In the genomic region with DNA sequence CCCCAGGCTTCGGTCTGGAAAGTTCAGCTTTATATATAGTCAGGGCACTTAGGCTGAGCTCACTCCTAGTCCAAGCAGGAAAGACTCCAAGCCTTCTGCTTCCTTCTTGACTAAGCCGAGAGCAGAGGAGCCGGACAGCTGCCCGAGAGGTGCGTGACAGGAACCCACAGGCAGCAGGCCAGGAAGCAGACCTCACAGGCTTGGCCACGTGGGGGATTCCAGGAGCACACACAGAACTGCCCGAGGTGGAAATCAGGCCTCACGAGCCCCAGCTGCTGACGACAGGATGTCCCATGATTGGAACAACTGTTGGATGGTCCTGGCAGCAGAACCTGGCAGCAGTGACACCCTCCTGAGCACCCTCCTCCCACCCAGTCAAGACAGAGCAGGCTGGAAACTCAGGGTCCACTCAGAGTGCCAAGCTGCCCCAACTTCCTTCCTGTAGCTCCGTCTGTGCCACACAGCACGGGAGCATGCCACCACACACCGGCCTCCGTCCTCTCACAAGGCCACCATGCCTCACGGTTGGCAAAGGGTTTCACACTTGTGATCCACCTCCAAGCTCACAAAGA, we compare ENCODE assay signal across 8 cellular contexts. TPM values are rescaled to one million over a fixed set of nuclear protein-coding genes. Genes with fewer than 3 reads are reported as not detected.
DNase-seq lines count a peak whose midpoint lies in the region; ATAC-seq lines count a peak whose summit lies in the region.

No MANE protein-coding gene starts in this region.

- no peaks in the 10 kb centered on the region for H3K9me3 ChIP-seq in mesenchymal stem cell (ENCODE audit: control insufficient read depth, low read length)

- H2AK5ac ChIP-seq in mesenchymal stem cell (ENCODE audit: low read length, severe bottlenecking), result no peak overlapping the region

- H2AFZ ChIP-seq in mesenchymal stem cell (ENCODE audit: low read depth, low read length), result no peak overlapping the region

- H2BK120ac ChIP-seq in mesenchymal stem cell (ENCODE audit: low read depth, low read length), result peak overlapping the region; percentile 77

- peak overlapping the region; percentile 53 for H4K91ac ChIP-seq in mesenchymal stem cell (ENCODE audit: low read length)

- H3K18ac ChIP-seq in mesenchymal stem cell (ENCODE audit: low read depth in 1 of 2, low read length in 2 of 2), result peak overlapping the region; percentile 55 to 65

- DNase-seq in GM03348 (ENCODE audit: low spot score) (peak; percentile 43), SHP77 (lab: John Stamatoyannopoulos, UW) (peak; percentile 70 to 85), mesenchymal stem cell (peak; percentile 95), NCI-H2081 (lab: John Stamatoyannopoulos, UW) (no peak), NCI-H187 treated with DMSO at 0.1 percent for 48 hours (lab: John Stamatoyannopoulos, UW) (no peak)
- DNase-seq in central memory CD4-positive, alpha-beta T cell, result peak; percentile 20

- no peaks in the 10 kb centered on the region for H3K27me3 ChIP-seq in mesenchymal stem cell (ENCODE audit: control insufficient read depth in 1 of 2, insufficient read depth in 1 of 2, low read length in 2 of 2)

- 69% methylated on average over 13 of the region's 14 CpGs for WGBS in mesenchymal stem cell

- H2BK5ac ChIP-seq in mesenchymal stem cell (ENCODE audit: low read depth, low read length, poor library complexity, severe bottlenecking), result no peak overlapping the region

- no peaks in the 10 kb centered on the region for H3K36me3 ChIP-seq in mesenchymal stem cell (ENCODE audit: control insufficient read depth in 1 of 2, insufficient read depth in 2 of 2, low read depth in 1 of 2, low read length in 2 of 2)

- H3K4me1 ChIP-seq in mesenchymal stem cell (ENCODE audit: control insufficient read depth, insufficient read depth, low read depth, low read length), result peaks cover 30% of the 10 kb centered on the region

- H2BK15ac ChIP-seq in mesenchymal stem cell (ENCODE audit: low read depth, poor library complexity, severe bottlenecking), result peak overlapping the region; percentile 68

- H3K9ac ChIP-seq in mesenchymal stem cell (ENCODE audit: low read length), result peak overlapping the region; percentile 38

- no peak overlapping the region for H3K4me3 ChIP-seq in mesenchymal stem cell (ENCODE audit: insufficient read depth in 1 of 2, low read depth in 1 of 2, low read length in 2 of 2)

- H3K14ac ChIP-seq in mesenchymal stem cell (ENCODE audit: low read length in 2 of 2), result peak overlapping the region in 1 of 2 experiments; percentile 3

- H3K23ac ChIP-seq in mesenchymal stem cell (ENCODE audit: low read length in 2 of 2), result no peak overlapping the region

- H4K8ac ChIP-seq in mesenchymal stem cell (ENCODE audit: low read length), result peak overlapping the region; percentile 70

- peak overlapping the region; percentile 19 to 39 for H3K4ac ChIP-seq in mesenchymal stem cell (ENCODE audit: low read depth in 1 of 2, low read length in 2 of 2)

- H2BK12ac ChIP-seq in mesenchymal stem cell (ENCODE audit: low read length in 2 of 2), result peak overlapping the region; percentile 19 to 91

- ATAC-seq in GM21390 (IDR thresholded peaks at IDR 0.05; ENCODE audit: unreplicated experiment) (no peak), GM19395 (IDR thresholded peaks at IDR 0.05; ENCODE audit: unreplicated experiment) (no peak)

- peak overlapping the region; percentile 13 for H3K27ac ChIP-seq in mesenchymal stem cell (ENCODE audit: low read length, poor library complexity, severe bottlenecking)

- peaks cover 10% of the 10 kb centered on the region for H3K79me1 ChIP-seq in mesenchymal stem cell (replicated peaks; ENCODE audit: low read length, poor library complexity, severe bottlenecking)

- no peak overlapping the region for H3K4me2 ChIP-seq in mesenchymal stem cell (ENCODE audit: low read length, poor library complexity, severe bottlenecking)

RNA-seq across cellular contexts. Expression of a gene that starts 5.4 kb away (rescaled TPM):
- 3.7 TPM for polyA plus RNA-seq in mesenchymal stem cell (2013, experiment 1 of 2)
- 4.4 TPM for polyA plus RNA-seq in mesenchymal stem cell (2013, experiment 2 of 2)

RNA-seq across cellular contexts. Expression of a gene that starts 25.5 kb away (rescaled TPM):
- 9.1 TPM for polyA plus RNA-seq in mesenchymal stem cell (2013, experiment 1 of 2)
- 8.8 TPM for polyA plus RNA-seq in mesenchymal stem cell (2013, experiment 2 of 2)

Comparison
In these comparisons a context has a peak if more than half of its experiments do, and no peak if none do; other contexts are left out.
1. DNase-seq: peak in GM03348 (single experiment), SHP77 (2 of 2), central memory CD4-positive, alpha-beta T cell (single experiment) and mesenchymal stem cell (single experiment); none in NCI-H2081 (0 of 2) and NCI-H187 treated with DMSO at 0.1 percent for 48 hours (single experiment).